21 cellular contexts compared by ENCODE assay signal in the genomic region with DNA sequence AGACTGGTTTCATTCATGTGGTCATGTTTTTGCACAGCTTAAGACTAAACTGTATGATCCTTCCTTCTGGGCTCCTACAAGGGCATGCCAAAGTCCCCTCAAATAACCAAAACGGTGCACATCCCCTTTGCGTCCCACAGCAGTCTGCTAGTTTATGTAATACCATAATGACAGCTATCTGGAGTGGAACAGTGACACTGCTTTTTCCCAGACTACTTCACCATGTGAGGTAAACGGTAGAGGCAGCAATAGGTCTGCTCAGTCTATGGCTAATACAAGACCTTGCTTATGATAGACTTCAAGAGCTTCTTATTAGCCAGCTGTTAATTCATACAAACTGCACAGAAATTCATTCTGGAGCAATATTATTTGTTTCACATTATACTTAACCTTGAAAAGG.
"Had no signal": no experiment of that assay in that cellular context is flagged by ENCODE, and none has a peak within 500 bp of the region (broad histone marks: within the 10 kb centered on the region; RNA-seq: fewer than 3 reads in every experiment).

No MANE protein-coding gene starts in this region.

- H3K27me3 ChIP-seq: body of pancreas, cardiac muscle cell, heart left ventricle, right lobe of liver, tibial nerve had no signal

- H3K4me3 Mint-ChIP-seq: activated CD8-positive, alpha-beta T cell treated with anti-CD3 and anti-CD28 coated beads, Interleukin-2, amount 10 ng/mL, durations not matched to agents 7 days and 5 days; activated naive CD4-positive, alpha-beta T cell treated with anti-CD3 and anti-CD28 coated beads, Interleukin-2, amount 50 U/mL, for 24 hours; activated T-helper 1 cell treated with anti-CD3 and anti-CD28 coated beads, Interleukin-12 subunit alpha, Interleukin-12 subunit beta, Interleukin-2, Interleukin-4 antibody, amounts not matched to agents 30 ng/mL and 10 ng/mL and 1 ng/mL, durations not matched to agents 14 hours and 24 hours and 36 hours; memory B cell; neural crest cell; stimulated activated effector memory CD8-positive, alpha-beta T cell treated with anti-CD3 and anti-CD28 coated beads, Interleukin-12 subunit alpha, Interleukin-12 subunit beta, amount 100 ng/mL, for 72 hours; stimulated activated naive CD8-positive, alpha-beta T cell treated with anti-CD3 and anti-CD28 coated beads, Interleukin-15, amount 100 ng/mL, for 72 hours had no signal

- DNase-seq: activated CD4-positive, alpha-beta T cell treated with anti-CD3 and anti-CD28 coated beads for 1 hour; activated CD4-positive, alpha-beta T cell treated with anti-CD3 and anti-CD28 coated beads, Interleukin-2, amount 50 U/mL, for 1 hour; activated CD8-positive, alpha-beta T cell treated with anti-CD3 and anti-CD28 coated beads, Interleukin-2, amount 10 ng/mL, durations not matched to agents 7 days and 5 days; activated gamma-delta T cell; anterior cingulate cortex; body of pancreas; cortex of kidney; heart left ventricle; occipital lobe; right lobe of liver; stimulated activated CD4-positive, alpha-beta T cell treated with anti-CD3 and anti-CD28 coated beads, Interleukin-2, amount 100 ng/mL, for 24 hours; stimulated activated naive CD8-positive, alpha-beta T cell treated with anti-CD3 and anti-CD28 coated beads, Interleukin-15, amount 100 ng/mL, for 72 hours had no signal

- H3K4me1 Mint-ChIP-seq: stimulated activated effector memory CD8-positive, alpha-beta T cell treated with anti-CD3 and anti-CD28 coated beads, Interleukin-12 subunit alpha, Interleukin-12 subunit beta, amount 100 ng/mL, for 72 hours had no signal

- H3K27me3 Mint-ChIP-seq: activated naive CD4-positive, alpha-beta T cell treated with anti-CD3 and anti-CD28 coated beads, Interleukin-2, amount 50 U/mL, for 24 hours; memory B cell; stimulated activated naive CD8-positive, alpha-beta T cell treated with anti-CD3 and anti-CD28 coated beads, Interleukin-15, amount 100 ng/mL, for 72 hours had no signal

- H3K36me3 ChIP-seq: cardiac muscle cell, heart left ventricle, right lobe of liver, tibial nerve had no signal

- H3K9me3 ChIP-seq: body of pancreas, heart left ventricle, right lobe of liver, tibial nerve had no signal

- H3K36me3 Mint-ChIP-seq: stimulated activated effector memory CD8-positive, alpha-beta T cell treated with anti-CD3 and anti-CD28 coated beads, Interleukin-12 subunit alpha, Interleukin-12 subunit beta, amount 100 ng/mL, for 72 hours had no signal

- H3K4me3 ChIP-seq: body of pancreas, cardiac muscle cell, heart left ventricle, right lobe of liver, skin epidermis, tibial nerve had no signal

- ATAC-seq: activated CD8-positive, alpha-beta T cell treated with anti-CD3 and anti-CD28 coated beads, Interleukin-2, amount 10 ng/mL, durations not matched to agents 7 days and 5 days; body of pancreas; right lobe of liver; stimulated activated effector memory CD8-positive, alpha-beta T cell treated with anti-CD3 and anti-CD28 coated beads, Interleukin-12 subunit alpha, Interleukin-12 subunit beta, amount 100 ng/mL, for 72 hours; stimulated activated naive CD8-positive, alpha-beta T cell treated with anti-CD3 and anti-CD28 coated beads, Interleukin-15, amount 100 ng/mL, for 72 hours had no signal

- FAIRE-seq: islet of Langerhans had no signal

- H3K9me3 Mint-ChIP-seq: activated naive CD4-positive, alpha-beta T cell treated with anti-CD3 and anti-CD28 coated beads, Interleukin-2, amount 50 U/mL, for 24 hours; activated T-helper 1 cell treated with anti-CD3 and anti-CD28 coated beads, Interleukin-12 subunit alpha, Interleukin-12 subunit beta, Interleukin-2, Interleukin-4 antibody, amounts not matched to agents 30 ng/mL and 10 ng/mL and 1 ng/mL, durations not matched to agents 14 hours and 24 hours and 36 hours; neural crest cell; stimulated activated effector memory CD8-positive, alpha-beta T cell treated with anti-CD3 and anti-CD28 coated beads, Interleukin-12 subunit alpha, Interleukin-12 subunit beta, amount 100 ng/mL, for 72 hours; stimulated activated naive CD8-positive, alpha-beta T cell treated with anti-CD3 and anti-CD28 coated beads, Interleukin-15, amount 100 ng/mL, for 72 hours had no signal

- H3K27ac Mint-ChIP-seq: activated CD8-positive, alpha-beta T cell treated with anti-CD3 and anti-CD28 coated beads, Interleukin-2, amount 10 ng/mL, durations not matched to agents 7 days and 5 days; activated naive CD4-positive, alpha-beta T cell treated with anti-CD3 and anti-CD28 coated beads, Interleukin-2, amount 50 U/mL, for 24 hours; activated T-helper 1 cell treated with anti-CD3 and anti-CD28 coated beads, Interleukin-12 subunit alpha, Interleukin-12 subunit beta, Interleukin-2, Interleukin-4 antibody, amounts not matched to agents 30 ng/mL and 10 ng/mL and 1 ng/mL, durations not matched to agents 14 hours and 24 hours and 36 hours; memory B cell; stimulated activated effector memory CD8-positive, alpha-beta T cell treated with anti-CD3 and anti-CD28 coated beads, Interleukin-12 subunit alpha, Interleukin-12 subunit beta, amount 100 ng/mL, for 72 hours; stimulated activated naive CD8-positive, alpha-beta T cell treated with anti-CD3 and anti-CD28 coated beads, Interleukin-15, amount 100 ng/mL, for 72 hours had no signal

- H3K27ac ChIP-seq: body of pancreas, cardiac muscle cell, right lobe of liver, skin epidermis, tibial nerve had no signal

- H3K4me1 ChIP-seq: heart left ventricle, right lobe of liver, tibial nerve had no signal
